ENCODE assay signal across 8 cellular contexts in the genomic region with DNA sequence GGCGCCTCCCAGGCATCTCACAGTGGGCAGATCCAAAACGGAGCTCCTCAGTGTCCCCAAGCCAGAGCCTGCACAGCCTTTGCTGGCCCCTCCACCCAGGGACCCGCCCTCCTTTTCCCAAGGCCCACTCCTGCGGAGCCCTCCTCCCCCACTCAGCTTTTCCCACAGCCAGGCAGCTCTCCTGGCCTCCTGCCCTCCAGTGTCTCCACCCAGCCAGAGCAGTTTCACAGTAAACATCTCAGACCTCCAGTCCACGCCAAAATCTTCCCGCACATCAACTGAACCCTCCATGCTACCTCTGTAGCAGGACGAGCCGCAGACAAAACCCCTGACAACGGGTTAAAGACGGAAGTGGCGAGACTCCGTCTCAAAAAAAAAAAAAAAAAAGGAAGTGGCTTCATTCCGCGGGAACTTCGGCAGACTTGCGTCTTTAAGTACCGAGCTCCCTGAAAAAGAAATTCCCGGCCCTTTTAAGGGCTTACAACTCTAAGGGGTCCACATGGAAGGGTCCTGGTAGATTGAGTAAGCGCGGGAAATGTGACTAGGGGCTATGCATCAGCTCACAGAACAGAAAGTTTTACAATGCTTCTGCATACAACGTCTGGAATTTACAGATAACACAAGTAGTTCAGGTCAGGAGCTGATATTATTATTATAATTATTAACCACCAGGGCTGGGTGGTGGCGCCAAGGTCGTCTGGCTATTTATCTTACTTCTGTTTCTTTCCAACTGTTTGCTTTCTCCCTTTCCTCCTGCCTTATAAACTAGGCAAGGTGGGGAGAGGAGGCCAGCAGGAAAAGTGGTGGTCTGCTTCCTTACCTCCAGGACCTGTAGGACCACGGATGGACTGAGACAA. TPM values are rescaled to one million over a fixed set of nuclear protein-coding genes. Genes with fewer than 3 reads are reported as not detected.
DNase-seq lines count a peak whose midpoint lies in the region; ATAC-seq, FAIRE-seq and TF ChIP-seq lines count a peak whose summit lies in the region.

No MANE protein-coding gene starts in this region.

- peaks cover 0 to 4% of the 10 kb centered on the region in 2 donors for H3K27me3 Mint-ChIP-seq in T-cell

- H3K9me3 Mint-ChIP-seq in T-cell = no peaks in the 10 kb centered on the region

- H3K27ac ChIP-seq in small intestine (ENCODE audit: low read depth in 1 of 2, low read length in 1 of 2) = peak overlapping the region; percentile 73 to 78

- ATAC-seq in T-cell (replicated peaks in 1 of 4) (no peak), GM19395 (IDR thresholded peaks at IDR 0.05; ENCODE audit: unreplicated experiment) (no peak)

- peak overlapping the region in 1 of 2 donors; percentile 80 for H3K4me3 ChIP-seq in small intestine (ENCODE audit: low read depth in 1 of 2, low read length in 2 of 2)

- CTCF ChIA-PET in T-cell (lab: Charles Lee) = interaction anchor here in 1 of 2 donors (0.6 to 0.7 kb wide), 2 partner anchors 7 to 156 kb away, joined by 4 to 6 read pairs; no protein-coding TSS in a partner anchor

- H3K4me1 ChIP-seq in small intestine (ENCODE audit: control insufficient read depth in 2 of 2, insufficient read depth in 1 of 2, low read depth in 1 of 2, low read length in 1 of 2) = peaks cover 0 to 6% of the 10 kb centered on the region in 2 donors

- H3K36me3 Mint-ChIP-seq in T-cell = no peaks in the 10 kb centered on the region

- DNase-seq in SIG-M5 treated with dmso at 0.1 percent for 504 hours (lab: John Stamatoyannopoulos, UW; ENCODE audit: unreplicated experiment) = peak; percentile 72
- no peak for DNase-seq in SIG-M5 (lab: John Stamatoyannopoulos, UW)
- peak in 7 of 34 experiments; percentile 21 to 39 (median 23) for DNase-seq in T-cell
- peak; percentile 80 to 90 for DNase-seq in erythroblast (lab: John Stamatoyannopoulos, UW)
- peak; percentile 76 for DNase-seq in small intestine
- no peak for DNase-seq in amniotic stem cell (lab: John Stamatoyannopoulos, UW)
- DNase-seq in EL = no peak

- POLR2A ChIA-PET in T-cell (lab: Charles Lee) = no interaction called here

- no peaks in the 10 kb centered on the region for H3K9me3 ChIP-seq in small intestine (ENCODE audit: control insufficient read depth, low read depth)

- WGBS in small intestine, 3 donors = 0 to 15% (median 4%) methylated on average over 24 of the region's 24 CpGs

- peak; percentile 74 for TF ChIP-seq POLR2A in erythroblast (IDR thresholded peaks at IDR 0.05; ENCODE audit: low read length)

- H3K4me3 Mint-ChIP-seq in T-cell = peak overlapping the region; percentile 82 to 92 (median 85)

- H3K4me1 Mint-ChIP-seq in T-cell = peaks cover 27 to 34% (median 32%) of the 10 kb centered on the region in 3 donors

- FAIRE-seq in small intestine (lab: Jason Lieb, UNC) = no peak

- no peaks in the 10 kb centered on the region for H3K36me3 ChIP-seq in small intestine (ENCODE audit: control insufficient read depth in 2 of 2, insufficient read depth in 2 of 2, low read length in 2 of 2)

- H3K27me3 ChIP-seq in small intestine (ENCODE audit: control insufficient read depth in 2 of 2, insufficient read depth in 2 of 2, low read length in 2 of 2) = peaks cover 0 to 1% of the 10 kb centered on the region in 2 donors

- H3K27ac Mint-ChIP-seq in T-cell = peak overlapping the region; percentile 92 to 97

RNA-seq across cellular contexts. Expression of gene GRIN1, which starts 11.4 kb away (rescaled TPM):
- total RNA-seq in T-cell = not detected
- polyA plus RNA-seq in small intestine = under 1 TPM in 1 of 3 donors, not detected in 2; 0.79 TPM

RNA-seq across cellular contexts. Expression of gene DPP7, which starts 13.0 kb away (rescaled TPM):
- 100 to 1,000 TPM; 246 to 469 (median 425) TPM for total RNA-seq in T-cell
- 100 to 1,000 TPM in 2 of 3 donors, 10 to 100 TPM in 1; 66.2 to 133 (median 108) TPM for polyA plus RNA-seq in small intestine

RNA-seq across cellular contexts. Expression of gene MAN1B1, which starts 40.7 kb away (rescaled TPM):
- total RNA-seq in T-cell = 10 to 100 TPM; 62.0 to 91.5 (median 84.8) TPM
- 10 to 100 TPM; 40.3 to 69.4 (median 41.4) TPM for polyA plus RNA-seq in small intestine

RNA-seq across cellular contexts. Expression of gene LRRC26, which starts 42.3 kb away (rescaled TPM):
- not detected for total RNA-seq in T-cell
- 1 to 10 TPM in 2 of 3 donors, under 1 TPM in 1; 0.67 to 1.5 (median 1.4) TPM for polyA plus RNA-seq in small intestine

RNA-seq across cellular contexts. Expression of gene TMEM210, which starts 44.3 kb away (rescaled TPM):
- total RNA-seq in T-cell = not detected
- not detected for polyA plus RNA-seq in small intestine

Comparison
In these comparisons a context has a peak if more than half of its experiments do, and no peak if none do; other contexts are left out.
1. DNase-seq: peak in SIG-M5 treated with dmso at 0.1 percent for 504 hours (single experiment), erythroblast (2 of 2) and small intestine (single experiment); none in SIG-M5 (single experiment), amniotic stem cell (single experiment) and EL (single experiment).